ENCODE assay signal across 8 cellular contexts in the genomic region with DNA sequence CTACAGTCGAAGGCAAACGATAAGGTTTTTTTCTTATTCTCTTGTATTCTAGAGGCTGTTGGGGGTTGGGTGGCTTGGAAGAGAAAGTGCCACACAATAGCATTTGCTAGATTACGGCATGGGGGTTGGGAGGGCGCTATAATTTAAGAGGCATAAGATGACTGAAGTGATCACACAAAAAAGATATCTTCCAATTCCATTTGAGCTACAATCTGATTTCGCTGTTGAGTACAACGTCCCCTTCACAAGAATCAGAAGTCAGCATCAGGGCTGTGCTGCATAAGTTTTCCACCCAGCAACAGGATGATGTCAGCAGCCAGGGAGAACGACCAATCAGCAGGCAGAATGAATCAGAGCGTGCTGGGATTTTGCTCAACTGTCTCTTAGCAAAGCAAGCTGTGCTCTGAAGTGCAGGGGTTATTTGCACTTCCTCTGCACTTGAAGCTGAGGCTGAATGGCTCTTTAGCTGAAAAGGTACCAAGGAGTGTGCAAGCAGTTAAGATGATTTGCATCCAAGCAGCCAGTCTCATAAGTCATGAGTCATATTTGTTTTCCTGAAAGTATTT. TPM values are rescaled to one million over a fixed set of nuclear protein-coding genes. Genes with fewer than 3 reads are reported as not detected.
DNase-seq lines count a peak whose midpoint lies in the region; ATAC-seq and TF ChIP-seq lines count a peak whose summit lies in the region.

No MANE protein-coding gene starts in this region.

- H3K4me3 ChIP-seq in fibroblast of the aortic adventitia (ENCODE audit: low read depth, low read length), result peak overlapping the region; percentile 19

- intact Hi-C loops in activated T-helper 2 cell treated with anti-CD3 and anti-CD28 coated beads, Interferon-gamma antibody, Interleukin-2, Interleukin-4, amounts not matched to agents 10 μg/mL and 5 μg/mL and 100 μg/mL, durations not matched to agents 14 hours and 24 hours and 36 hours (cut with micrococcal nuclease), result loop anchor here (1.0 to 5.0 kb wide), 2 partner anchors 23 to 83 kb away; a partner anchor contains a TSS

- H3K4me3 Mint-ChIP-seq in IgD-negative memory B cell (peak overlapping the region; percentile 47 to 96 (median 84)), nephron progenitor cell (peak overlapping the region; percentile 66)
- H3K4me3 Mint-ChIP-seq in activated T-helper 2 cell treated with anti-CD3 and anti-CD28 coated beads, Interferon-gamma antibody, Interleukin-2, Interleukin-4, amounts not matched to agents 10 μg/mL and 5 μg/mL and 100 μg/mL, durations not matched to agents 14 hours and 24 hours and 36 hours (ENCODE audit: low read depth), result peak overlapping the region; percentile 68
- peak overlapping the region; percentile 84 for H3K4me3 Mint-ChIP-seq in stimulated activated naive CD8-positive, alpha-beta T cell treated with anti-CD3 and anti-CD28 coated beads, Interleukin-15, Interleukin-2, amounts not matched to agents 100 ng/mL and 50 ng/mL, for 24 hours

- H3K4me1 Mint-ChIP-seq in IgD-negative memory B cell (peaks cover 45 to 64% (median 53%) of the 10 kb centered on the region in 3 donors), nephron progenitor cell (peaks cover 55% of the 10 kb centered on the region)
- peaks cover 39% of the 10 kb centered on the region for H3K4me1 Mint-ChIP-seq in activated T-helper 2 cell treated with anti-CD3 and anti-CD28 coated beads, Interferon-gamma antibody, Interleukin-2, Interleukin-4, amounts not matched to agents 10 μg/mL and 5 μg/mL and 100 μg/mL, durations not matched to agents 14 hours and 24 hours and 36 hours (ENCODE audit: low read depth)
- H3K4me1 Mint-ChIP-seq in stimulated activated naive CD8-positive, alpha-beta T cell treated with anti-CD3 and anti-CD28 coated beads, Interleukin-15, Interleukin-2, amounts not matched to agents 100 ng/mL and 50 ng/mL, for 24 hours (ENCODE audit: low read depth), result peaks cover 54% of the 10 kb centered on the region

- H3K27ac Mint-ChIP-seq in IgD-negative memory B cell (peak overlapping the region; percentile 77 to 97 (median 91)), nephron progenitor cell (peak overlapping the region; percentile 20)
- peak overlapping the region; percentile 77 for H3K27ac Mint-ChIP-seq in activated T-helper 2 cell treated with anti-CD3 and anti-CD28 coated beads, Interferon-gamma antibody, Interleukin-2, Interleukin-4, amounts not matched to agents 10 μg/mL and 5 μg/mL and 100 μg/mL, durations not matched to agents 14 hours and 24 hours and 36 hours
- peak overlapping the region; percentile 86 for H3K27ac Mint-ChIP-seq in stimulated activated naive CD8-positive, alpha-beta T cell treated with anti-CD3 and anti-CD28 coated beads, Interleukin-15, Interleukin-2, amounts not matched to agents 100 ng/mL and 50 ng/mL, for 24 hours

- H3K9me3 Mint-ChIP-seq in IgD-negative memory B cell (peaks cover 0 to 1% (median 0%) of the 10 kb centered on the region in 3 donors), nephron progenitor cell (no peaks in the 10 kb centered on the region)
- no peaks in the 10 kb centered on the region for H3K9me3 Mint-ChIP-seq in activated T-helper 2 cell treated with anti-CD3 and anti-CD28 coated beads, Interferon-gamma antibody, Interleukin-2, Interleukin-4, amounts not matched to agents 10 μg/mL and 5 μg/mL and 100 μg/mL, durations not matched to agents 14 hours and 24 hours and 36 hours
- no peaks in the 10 kb centered on the region for H3K9me3 Mint-ChIP-seq in stimulated activated naive CD8-positive, alpha-beta T cell treated with anti-CD3 and anti-CD28 coated beads, Interleukin-15, Interleukin-2, amounts not matched to agents 100 ng/mL and 50 ng/mL, for 24 hours

- DNase-seq in DMS 273 (lab: John Stamatoyannopoulos, UW; ENCODE audit: unreplicated experiment) (peak; percentile 92), RPMI7951 (ENCODE audit: low read depth) (peak; percentile 83), fibroblast of the aortic adventitia (ENCODE audit: low read depth) (peak; percentile 92), nephron progenitor cell (peak; percentile 55)
- DNase-seq in activated T-helper 2 cell treated with anti-CD3 and anti-CD28 coated beads, Interferon-gamma antibody, Interleukin-2, Interleukin-4, amounts not matched to agents 10 μg/mL and 5 μg/mL and 100 μg/mL, durations not matched to agents 14 hours and 24 hours and 36 hours (ENCODE audit: low spot score), result peak; percentile 78

- H3K36me3 Mint-ChIP-seq in IgD-negative memory B cell (no peaks in the 10 kb centered on the region), nephron progenitor cell (ENCODE audit: low read depth) (no peaks in the 10 kb centered on the region)
- H3K36me3 Mint-ChIP-seq in activated T-helper 2 cell treated with anti-CD3 and anti-CD28 coated beads, Interferon-gamma antibody, Interleukin-2, Interleukin-4, amounts not matched to agents 10 μg/mL and 5 μg/mL and 100 μg/mL, durations not matched to agents 14 hours and 24 hours and 36 hours (ENCODE audit: low read depth), result no peaks in the 10 kb centered on the region
- H3K36me3 Mint-ChIP-seq in stimulated activated naive CD8-positive, alpha-beta T cell treated with anti-CD3 and anti-CD28 coated beads, Interleukin-15, Interleukin-2, amounts not matched to agents 100 ng/mL and 50 ng/mL, for 24 hours (ENCODE audit: low read depth), result no peaks in the 10 kb centered on the region

- ATAC-seq in GM21529 (IDR thresholded peaks at IDR 0.05; ENCODE audit: unreplicated experiment), result peak; percentile 96

- TF ChIP-seq CTCF in fibroblast of the aortic adventitia (IDR thresholded peaks at IDR 0.05; ENCODE audit: insufficient read depth, low read length) (no peak), nephron progenitor cell (IDR thresholded peaks at IDR 0.05) (no peak)

- peaks cover 2% of the 10 kb centered on the region for H3K27me3 Mint-ChIP-seq in IgD-negative memory B cell
- H3K27me3 Mint-ChIP-seq in activated T-helper 2 cell treated with anti-CD3 and anti-CD28 coated beads, Interferon-gamma antibody, Interleukin-2, Interleukin-4, amounts not matched to agents 10 μg/mL and 5 μg/mL and 100 μg/mL, durations not matched to agents 14 hours and 24 hours and 36 hours (ENCODE audit: low read depth), result no peaks in the 10 kb centered on the region
- peaks cover 21% of the 10 kb centered on the region for H3K27me3 Mint-ChIP-seq in nephron progenitor cell (ENCODE audit: low read depth, poor library complexity)
- no peaks in the 10 kb centered on the region for H3K27me3 Mint-ChIP-seq in stimulated activated naive CD8-positive, alpha-beta T cell treated with anti-CD3 and anti-CD28 coated beads, Interleukin-15, Interleukin-2, amounts not matched to agents 100 ng/mL and 50 ng/mL, for 24 hours

RNA-seq across cellular contexts. Expression of a gene that starts 23.2 kb away (rescaled TPM):
- polyA plus RNA-seq in IgD-negative memory B cell, result 2.9 TPM
- 2.8 and 3.4 TPM in 2 replicates for total RNA-seq in RPMI7951 (2014; rRNA removed; shearing (Covaris generic))
- 73.2 and 74.9 TPM in 2 replicates for total RNA-seq in activated T-helper 2 cell treated with anti-CD3 and anti-CD28 coated beads, Interferon-gamma antibody, Interleukin-2, Interleukin-4, amounts not matched to agents 10 μg/mL and 5 μg/mL and 100 μg/mL, durations not matched to agents 14 hours and 24 hours and 36 hours
- total RNA-seq in fibroblast of the aortic adventitia (ENCODE audit: low replicate concordance), result 48.8 and 74.2 TPM in 2 replicates

Comparison
In these comparisons a context has a peak if more than half of its experiments do, and no peak if none do; other contexts are left out.
1. Peak in every context shown above with its lines: DNase-seq, ATAC-seq and H3K4me3 ChIP-seq.
2. H3K27ac Mint-ChIP-seq: peak in every context shown above with its lines; median percentile 91 in IgD-negative memory B cell; 86 in stimulated activated naive CD8-positive, alpha-beta T cell treated with anti-CD3 and anti-CD28 coated beads, Interleukin-15, Interleukin-2, amounts not matched to agents 100 ng/mL and 50 ng/mL, for 24 hours; 77 in activated T-helper 2 cell treated with anti-CD3 and anti-CD28 coated beads, Interferon-gamma antibody, Interleukin-2, Interleukin-4, amounts not matched to agents 10 μg/mL and 5 μg/mL and 100 μg/mL, durations not matched to agents 14 hours and 24 hours and 36 hours; 20 in nephron progenitor cell.
3. RNA of a gene that starts 23.2 kb away (total RNA-seq): 48.8 to 74.2 TPM in fibroblast of the aortic adventitia and 73.2 to 74.9 TPM in activated T-helper 2 cell treated with anti-CD3 and anti-CD28 coated beads, Interferon-gamma antibody, Interleukin-2, Interleukin-4, amounts not matched to agents 10 μg/mL and 5 μg/mL and 100 μg/mL, durations not matched to agents 14 hours and 24 hours and 36 hours; 2.8 to 3.4 TPM in RPMI7951; every median in the first group is over 10 times any median in the second.